13 cellular contexts compared by ENCODE assay signal in genomic region chr14:60642790-60643397, GRCh38. TPM values are rescaled to one million over a fixed set of nuclear protein-coding genes. Genes with fewer than 3 reads are reported as not detected.
DNase-seq lines count a peak whose midpoint lies in the region; ATAC-seq and TF ChIP-seq lines count a peak whose summit lies in the region.
"Had no signal": no experiment of that assay in that cellular context is flagged by ENCODE, and none has a peak within 500 bp of the region (broad histone marks: within the 10 kb centered on the region; RNA-seq: fewer than 3 reads in every experiment).

No MANE protein-coding gene starts in this region.

- in situ Hi-C loops in GM13977 (cut with MboI; ENCODE audit: low pct_unique_long_range_greater_than_20kb, low sequenced_read_pairs, unreplicated experiment) = no loop called here

- H3K27me3 Mint-ChIP-seq in GM23338 (ENCODE audit: insufficient read depth, low read depth, poor library complexity) = peaks cover 100% of the 10 kb centered on the region
- no peaks in the 10 kb centered on the region for H3K27me3 Mint-ChIP-seq in chondrocyte (ENCODE audit: low read depth)
- peaks cover 89% of the 10 kb centered on the region for H3K27me3 Mint-ChIP-seq in neural progenitor cell (ENCODE audit: insufficient read depth, low read depth)

- H3K9ac ChIP-seq in neural progenitor cell = no peak overlapping the region

- H3K36me3 Mint-ChIP-seq in GM23338 (ENCODE audit: low read depth) (no peaks in the 10 kb centered on the region), chondrocyte (ENCODE audit: low read depth) (peaks cover 63% of the 10 kb centered on the region), neural progenitor cell (no peaks in the 10 kb centered on the region)

- H3K4me1 ChIP-seq in ACC112 (ENCODE audit: control insufficient read depth, insufficient read depth, low read length, unreplicated experiment) (peaks cover 33% of the 10 kb centered on the region), GM23338 (ENCODE audit: insufficient read depth) (peaks cover 87% of the 10 kb centered on the region), neural progenitor cell (peaks cover 44% of the 10 kb centered on the region)

- H3K27me3 ChIP-seq in ACC112 (ENCODE audit: insufficient read depth, low read length) (no peaks in the 10 kb centered on the region), GM23338 (ENCODE audit: insufficient read depth) (peaks cover 99% of the 10 kb centered on the region), neural progenitor cell (peaks cover 100% of the 10 kb centered on the region), MG63 (no peaks in the 10 kb centered on the region)

- peaks cover 18% of the 10 kb centered on the region; the same call in 1 of the 2 replicates for H3F3A ChIP-seq in GM23338 (replicated peaks; ENCODE audit: low read depth)
- H3F3A ChIP-seq in neural progenitor cell (ENCODE audit: low read depth) = peaks cover 86% of the 10 kb centered on the region

- H3K4me2 ChIP-seq in GM23338 = peak overlapping the region; percentile 77
- peak overlapping the region; percentile 62 for H3K4me2 ChIP-seq in neural progenitor cell

- peaks cover 5% of the 10 kb centered on the region; the same call in 1 of the 2 replicates for H4K20me1 ChIP-seq in GM23338 (replicated peaks; ENCODE audit: insufficient read depth)
- peaks cover 89% of the 10 kb centered on the region for H4K20me1 ChIP-seq in neural progenitor cell (ENCODE audit: low read depth)

- H3K4me1 Mint-ChIP-seq in GM23338 = peaks cover 78% of the 10 kb centered on the region
- peaks cover 77% of the 10 kb centered on the region for H3K4me1 Mint-ChIP-seq in chondrocyte (ENCODE audit: low read depth)
- peaks cover 26% of the 10 kb centered on the region for H3K4me1 Mint-ChIP-seq in neural progenitor cell

- H3K9me3 Mint-ChIP-seq in GM23338 (peaks cover 3% of the 10 kb centered on the region; the same call in 1 of the 3 replicates), chondrocyte (ENCODE audit: low read depth) (no peaks in the 10 kb centered on the region), neural progenitor cell (no peaks in the 10 kb centered on the region)
- H3K9me3 Mint-ChIP-seq: CD4-positive, alpha-beta T cell had no signal

- H3K9me3 ChIP-seq in neural progenitor cell (ENCODE audit: low read depth) (no peaks in the 10 kb centered on the region), MG63 (no peaks in the 10 kb centered on the region)

- no peak overlapping the region for H3K27ac ChIP-seq in ACC112 (ENCODE audit: low read depth, low read length)
- no peak overlapping the region for H3K27ac ChIP-seq in GM23338 (ENCODE audit: low read depth)
- H3K27ac ChIP-seq in neural progenitor cell = no peak overlapping the region

- no peaks in the 10 kb centered on the region for H3K9me2 ChIP-seq in GM23338 (ENCODE audit: insufficient read depth)

- TF ChIP-seq CTCF in GM23338 (conservative IDR thresholded peaks at IDR 0.05; ENCODE audit: low read depth in 2 of 2) (no peak), chondrocyte (IDR thresholded peaks at IDR 0.05) (no peak), neural progenitor cell (IDR thresholded peaks at IDR 0.05) (no peak), GM13977 (IDR thresholded peaks at IDR 0.05; ENCODE audit: extremely low read depth, insufficient read depth, missing control alignments) (no peak)

- peak overlapping the region; percentile 56 for H3K4me3 Mint-ChIP-seq in GM23338
- peak overlapping the region; percentile 98 for H3K4me3 Mint-ChIP-seq in chondrocyte (ENCODE audit: unreplicated experiment)
- peak overlapping the region; percentile 38 for H3K4me3 Mint-ChIP-seq in neural progenitor cell
- H3K4me3 Mint-ChIP-seq: CD4-positive, alpha-beta T cell had no signal

- DNase-seq in GM23338 (ENCODE audit: low spot score) = peak; percentile 30
- DNase-seq in chondrocyte (ENCODE audit: low spot score) = peak; percentile 93
- peak; percentile 50 for DNase-seq in neural progenitor cell (ENCODE audit: low spot score)
- DNase-seq in GM13977 (ENCODE audit: low spot score) = no peak
- DNase-seq in MG63 = no peak
- DNase-seq in cortex of kidney (lab: John Stamatoyannopoulos, UW) = no peak
- DNase-seq: caudate nucleus; CD4-positive, alpha-beta T cell; NCI-H1048; NCI-H524; RPMI8226 had no signal

- ATAC-seq in GM23338 = peak; percentile 1; the same call in 2 of the 3 replicates
- ATAC-seq in HG03521 (IDR thresholded peaks at IDR 0.05; ENCODE audit: unreplicated experiment) = no peak

- H2AFZ ChIP-seq in ACC112 (ENCODE audit: low read length, unreplicated experiment) (peak overlapping the region; percentile 87), GM23338 (peak overlapping the region; percentile 64), neural progenitor cell (replicated peaks) (peak overlapping the region; percentile 76)

- H3K4me3 ChIP-seq in ACC112 (ENCODE audit: low read depth, low read length) = peak overlapping the region; percentile 80; the same call in 1 of the 2 replicates
- H3K4me3 ChIP-seq in GM23338 = peak overlapping the region; percentile 49
- H3K4me3 ChIP-seq in neural progenitor cell = peak overlapping the region; percentile 27
- no peak overlapping the region for H3K4me3 ChIP-seq in MG63

- no peak overlapping the region for H3K27ac Mint-ChIP-seq in GM23338
- peak overlapping the region; percentile 98 for H3K27ac Mint-ChIP-seq in chondrocyte (ENCODE audit: unreplicated experiment)
- no peak overlapping the region for H3K27ac Mint-ChIP-seq in neural progenitor cell
- H3K27ac Mint-ChIP-seq: CD4-positive, alpha-beta T cell had no signal

- peaks cover 59% of the 10 kb centered on the region for H3K79me2 ChIP-seq in ACC112 (ENCODE audit: control insufficient read depth, insufficient read depth, low read length, unreplicated experiment)
- no peaks in the 10 kb centered on the region for H3K79me2 ChIP-seq in GM23338 (replicated peaks; ENCODE audit: insufficient read depth)
- no peaks in the 10 kb centered on the region for H3K79me2 ChIP-seq in neural progenitor cell (ENCODE audit: low read depth)

- H3K36me3 ChIP-seq in ACC112 (ENCODE audit: insufficient read depth, low read length) = peaks cover 17% of the 10 kb centered on the region; the same call in 1 of the 2 replicates
- no peaks in the 10 kb centered on the region for H3K36me3 ChIP-seq in GM23338 (ENCODE audit: insufficient read depth)
- H3K36me3 ChIP-seq in neural progenitor cell = no peaks in the 10 kb centered on the region
- peaks cover 3% of the 10 kb centered on the region; the same call in 1 of the 2 replicates for H3K36me3 ChIP-seq in MG63

TF ChIP-seq in GM23338, 12 proteins besides CTCF, POLR2A, EP300 and RAD21:
- peak; percentile 96 for TF ChIP-seq EZH2phosphoT487 (IDR thresholded peaks at IDR 0.05; ENCODE audit: unreplicated experiment)
- TF ChIP-seq ZNF331 (CRISPR knock-in tag; IDR thresholded peaks at IDR 0.05; ENCODE audit: low read depth) = no peak
- peak; percentile 90 for TF ChIP-seq EZH2 (IDR thresholded peaks at IDR 0.05; ENCODE audit: low read depth, unreplicated experiment)

RNA-seq across cellular contexts. Expression of gene SIX1, which starts 6.4 kb away (rescaled TPM):
- total RNA-seq in GM23338 (2014; rRNA removed; shearing (Covaris generic)) = 0.35 and 0.78 TPM in 2 replicates
- 0.66 and 0.71 TPM in 2 replicates for polyA plus RNA-seq in GM23338 (2016; fragmentation: Nextera tagmentation; extraction: Ambion mirVana)
- total RNA-seq in chondrocyte (92.0 to 204 TPM (median 94.6 TPM) in 3 replicates), neural progenitor cell (ENCODE audit: low replicate concordance) (0.28 TPM in 1 of 2 replicates, not detected in the other)
- 4.1 and 10.7 TPM in 2 replicates for total RNA-seq in MG63 (2014; rRNA removed; shearing (Covaris generic); ENCODE audit: low replicate concordance)
- total RNA-seq: CD4-positive, alpha-beta T cell had no signal

Comparison
In these comparisons a context has a peak if more than half of its experiments do, and no peak if none do; other contexts are left out.
1. DNase-seq: peak in GM23338 (single experiment), chondrocyte (single experiment) and neural progenitor cell (single experiment); none in GM13977 (single experiment), MG63 (single experiment) and cortex of kidney (single experiment).
2. H3K4me3 Mint-ChIP-seq: peak in every context shown above with its lines; median percentile 98 in chondrocyte; 56 in GM23338; 38 in neural progenitor cell.
3. Peak in every context shown above with its lines, with median percentiles within 50 percentile points of each other: H2AFZ ChIP-seq.